In the genomic region with DNA sequence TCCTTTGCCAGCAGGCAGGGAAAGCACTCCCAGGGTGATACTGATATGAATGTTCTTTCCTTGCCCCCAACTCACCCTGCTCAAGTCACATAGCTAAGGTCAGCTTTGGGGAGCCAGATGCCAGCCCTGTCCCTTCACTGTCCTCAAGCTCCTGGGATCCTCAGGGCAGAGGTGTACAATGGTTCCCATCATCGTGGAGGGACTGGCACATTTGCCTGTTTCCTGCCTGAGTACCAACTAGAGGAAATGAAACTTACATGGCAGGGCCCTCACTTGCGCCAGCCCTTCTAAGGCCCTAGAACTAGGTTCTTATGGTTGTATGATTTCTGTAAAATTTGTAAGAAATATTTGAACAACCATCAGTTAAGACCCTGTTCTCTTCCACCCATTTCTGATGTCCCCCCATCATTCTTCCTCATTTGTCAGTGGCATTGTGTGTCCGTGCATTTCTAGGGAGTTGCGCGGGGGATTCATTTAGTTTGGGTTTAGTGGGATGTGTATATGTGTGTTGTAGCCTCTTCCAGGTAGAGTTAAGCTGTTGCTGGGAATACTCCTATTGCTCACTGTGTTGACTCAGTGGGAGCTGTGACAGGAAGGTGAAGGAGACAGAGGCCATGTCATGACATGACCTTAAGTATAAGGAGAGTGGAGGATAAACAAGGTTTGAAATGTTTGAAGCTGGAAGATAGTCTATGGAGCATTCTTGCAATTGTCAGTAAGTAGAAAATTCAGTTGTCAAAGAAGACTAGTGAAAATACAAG, we compare ENCODE assay signal across 18 cellular contexts. TPM values are rescaled to one million over a fixed set of nuclear protein-coding genes. Genes with fewer than 3 reads are reported as not detected.
DNase-seq lines count a peak whose midpoint lies in the region; ATAC-seq, FAIRE-seq and TF ChIP-seq lines count a peak whose summit lies in the region.
"Had no signal": no experiment of that assay in that cellular context is flagged by ENCODE, and none has a peak within 500 bp of the region (broad histone marks: within the 10 kb centered on the region; RNA-seq: fewer than 3 reads in every experiment).

No MANE protein-coding gene starts in this region.

- CTCF ChIA-PET in PC-9 (lab: Charles Lee), result no interaction called here

- H3K4me1 ChIP-seq in BLaER1 treated with 17β-estradiol and CSF1 and Interleukin-3, amounts not matched to agents 10 nM and 100 nM, result peaks cover 84 to 99% (median 98%) of the 10 kb centered on the region in 10 experiments
- no peaks in the 10 kb centered on the region for H3K4me1 ChIP-seq in PC-9 (replicated peaks; ENCODE audit: insufficient read depth)
- H3K4me1 ChIP-seq: pancreas had no signal

- H3K27me3 Mint-ChIP-seq in activated naive CD8-positive, alpha-beta T cell treated with anti-CD3 and anti-CD28 coated beads, Interleukin-2, amount 10 ng/mL, durations not matched to agents 7 days and 5 days, result peaks cover 9% of the 10 kb centered on the region
- H3K27me3 Mint-ChIP-seq in naive B cell, result peaks cover 64 to 71% (median 66%) of the 10 kb centered on the region in 3 donors
- H3K27me3 Mint-ChIP-seq: effector memory CD8-positive, alpha-beta T cell had no signal

- intact Hi-C loops in PC-9 (cut with micrococcal nuclease; ENCODE audit: unreplicated experiment), result no loop called here

- POLR2A ChIA-PET in activated naive CD8-positive, alpha-beta T cell treated with anti-CD3 and anti-CD28 coated beads, Interleukin-2, amount 10 ng/mL, durations not matched to agents 7 days and 5 days (lab: Charles Lee), result interaction anchor here (0.6 to 1.5 kb wide), 3 partner anchors 10 to 42 kb away, joined by 3 to 4 read pairs (median 4); a partner anchor contains a TSS
- POLR2A ChIA-PET in PC-9 (lab: Charles Lee; ENCODE audit: unreplicated experiment), result no interaction called here

- ATAC-seq in activated naive CD8-positive, alpha-beta T cell treated with anti-CD3 and anti-CD28 coated beads, Interleukin-2, amount 10 ng/mL, durations not matched to agents 7 days and 5 days (ENCODE audit: low read depth), result no peak
- ATAC-seq in naive B cell (ENCODE audit: low read depth in 2 of 2), result peak; percentile 69 to 78
- ATAC-seq: effector memory CD8-positive, alpha-beta T cell; gastrocnemius medialis had no signal

- peak overlapping the region; percentile 74 for H3K27ac Mint-ChIP-seq in activated naive CD8-positive, alpha-beta T cell treated with anti-CD3 and anti-CD28 coated beads, Interleukin-2, amount 10 ng/mL, durations not matched to agents 7 days and 5 days
- no peak overlapping the region for H3K27ac Mint-ChIP-seq in naive B cell
- H3K27ac Mint-ChIP-seq: activated naive CD4-positive, alpha-beta T cell treated with anti-CD3 and anti-CD28 coated beads for 36 hours had no signal

- FAIRE-seq in GM19239 (lab: Jason Lieb, UNC), result peak; percentile 92
- FAIRE-seq: H1, pancreas had no signal

- TF ChIP-seq CTCF in PC-9 (conservative IDR thresholded peaks at IDR 0.05), result no peak

- H3K9me2 ChIP-seq in PC-9 (ENCODE audit: insufficient read depth), result no peaks in the 10 kb centered on the region

- no peaks in the 10 kb centered on the region for H3K27me3 ChIP-seq in BLaER1 treated with 17β-estradiol and CSF1 and Interleukin-3, amounts not matched to agents 10 nM and 100 nM
- no peaks in the 10 kb centered on the region for H3K27me3 ChIP-seq in PC-9 (ENCODE audit: insufficient read depth, low read depth)
- H3K27me3 ChIP-seq: gastrocnemius medialis, pancreas, stomach had no signal

- H3K4me1 Mint-ChIP-seq in activated naive CD8-positive, alpha-beta T cell treated with anti-CD3 and anti-CD28 coated beads, Interleukin-2, amount 10 ng/mL, durations not matched to agents 7 days and 5 days, result peaks cover 55% of the 10 kb centered on the region
- H3K4me1 Mint-ChIP-seq in naive B cell, result peaks cover 20 to 40% (median 39%) of the 10 kb centered on the region in 3 donors

- H3K9ac ChIP-seq in BLaER1 treated with 17β-estradiol and CSF1 and Interleukin-3, amounts not matched to agents 10 nM and 100 nM, result peak overlapping the region in 6 of 11 experiments; percentile 21 to 73 (median 50); a peak in 7 of 22 replicates

- peaks cover 22% of the 10 kb centered on the region for H3K36me3 Mint-ChIP-seq in activated naive CD8-positive, alpha-beta T cell treated with anti-CD3 and anti-CD28 coated beads, Interleukin-2, amount 10 ng/mL, durations not matched to agents 7 days and 5 days
- H3K36me3 Mint-ChIP-seq in naive B cell, result no peaks in the 10 kb centered on the region

- DNase-seq in GM19239 (ENCODE audit: insufficient read length, low spot score) (no peak), naive B cell (peak; percentile 27), KBM-7 (no peak), PC-9 (no peak), SHP77 (lab: John Stamatoyannopoulos, UW) (no peak), KG1 (lab: John Stamatoyannopoulos, UW) (no peak)
- DNase-seq in activated naive CD8-positive, alpha-beta T cell treated with anti-CD3 and anti-CD28 coated beads, Interleukin-2, amount 10 ng/mL, durations not matched to agents 7 days and 5 days, result no peak
- DNase-seq: activated naive CD4-positive, alpha-beta T cell treated with anti-CD3 and anti-CD28 coated beads for 36 hours; effector memory CD8-positive, alpha-beta T cell; gastrocnemius medialis; midbrain; MM.1S; NCI-H774; pancreas; stomach had no signal

- H4K20me1 ChIP-seq in BLaER1 treated with 17β-estradiol and CSF1 and Interleukin-3, amounts not matched to agents 10 nM and 100 nM, result no peaks in the 10 kb centered on the region
- no peaks in the 10 kb centered on the region for H4K20me1 ChIP-seq in PC-9 (ENCODE audit: insufficient read depth)

- no peaks in the 10 kb centered on the region for H3K36me3 ChIP-seq in BLaER1 treated with 17β-estradiol and CSF1 and Interleukin-3, amounts not matched to agents 10 nM and 100 nM
- no peaks in the 10 kb centered on the region for H3K36me3 ChIP-seq in PC-9 (ENCODE audit: low read depth)
- H3K36me3 ChIP-seq: gastrocnemius medialis, pancreas, stomach had no signal

- no peak overlapping the region for H3K4me3 Mint-ChIP-seq in activated naive CD8-positive, alpha-beta T cell treated with anti-CD3 and anti-CD28 coated beads, Interleukin-2, amount 10 ng/mL, durations not matched to agents 7 days and 5 days
- no peak overlapping the region for H3K4me3 Mint-ChIP-seq in naive B cell
- H3K4me3 Mint-ChIP-seq: activated naive CD4-positive, alpha-beta T cell treated with anti-CD3 and anti-CD28 coated beads for 36 hours; effector memory CD8-positive, alpha-beta T cell had no signal

- peak overlapping the region; percentile 75 to 95 (median 81) for H3K4me2 ChIP-seq in BLaER1 treated with 17β-estradiol and CSF1 and Interleukin-3, amounts not matched to agents 10 nM and 100 nM
- H3K4me2 ChIP-seq in PC-9, result no peak overlapping the region

- peak overlapping the region; percentile 72 to 93 (median 86) for H3K27ac ChIP-seq in BLaER1 treated with 17β-estradiol and CSF1 and Interleukin-3, amounts not matched to agents 10 nM and 100 nM
- H3K27ac ChIP-seq in PC-9, result no peak overlapping the region
- H3K27ac ChIP-seq: pancreas, SK-N-MC had no signal

- in situ Hi-C loops in KBM-7 (cut with MboI; ENCODE audit: low pct_unique_long_range_greater_than_20kb, low sequenced_read_pairs), result no loop called here

- peaks cover 2% of the 10 kb centered on the region for H3K9me3 Mint-ChIP-seq in activated naive CD8-positive, alpha-beta T cell treated with anti-CD3 and anti-CD28 coated beads, Interleukin-2, amount 10 ng/mL, durations not matched to agents 7 days and 5 days
- H3K9me3 Mint-ChIP-seq in naive B cell, result no peaks in the 10 kb centered on the region
- H3K9me3 Mint-ChIP-seq: activated naive CD4-positive, alpha-beta T cell treated with anti-CD3 and anti-CD28 coated beads for 36 hours; effector memory CD8-positive, alpha-beta T cell had no signal

- H3K79me2 ChIP-seq in PC-9 (ENCODE audit: low read depth), result no peaks in the 10 kb centered on the region

- no peak overlapping the region for H2AFZ ChIP-seq in PC-9

- no peaks in the 10 kb centered on the region for H3K9me3 ChIP-seq in BLaER1 treated with 17β-estradiol and CSF1 and Interleukin-3, amounts not matched to agents 10 nM and 100 nM (replicated peaks in 1 of 11)
- no peaks in the 10 kb centered on the region for H3K9me3 ChIP-seq in PC-9 (ENCODE audit: insufficient read depth, low read depth)
- H3K9me3 ChIP-seq: gastrocnemius medialis, pancreas, stomach had no signal

- BruUV-seq in PC-9 (replicated peaks; lab: Mats Ljungman, UMichigan), result no TSS peak

- no peaks in the 10 kb centered on the region for H3F3A ChIP-seq in PC-9 (ENCODE audit: insufficient read depth, low read depth)

- no peak overlapping the region for H3K4me3 ChIP-seq in BLaER1 treated with 17β-estradiol and CSF1 and Interleukin-3, amounts not matched to agents 10 nM and 100 nM
- no peak overlapping the region for H3K4me3 ChIP-seq in PC-9
- H3K4me3 ChIP-seq: gastrocnemius medialis, pancreas, SK-N-MC, stomach had no signal

RNA-seq across cellular contexts. Expression of a gene that starts 41.3 kb away (rescaled TPM):
- 10 to 100 TPM; 18.3 to 21.5 TPM for total RNA-seq in activated naive CD8-positive, alpha-beta T cell treated with anti-CD3 and anti-CD28 coated beads, Interleukin-2, amount 10 ng/mL, durations not matched to agents 7 days and 5 days
- polyA plus RNA-seq in naive B cell (ENCODE audit: low read depth in 6 of 6), result 1 to 10 TPM in 5 of 6 donors, not detected in 1; 2.0 to 4.2 (median 2.1) TPM
- 1.7 and 2.6 TPM in 2 replicates for total RNA-seq in PC-9 (2021)
